ENCODE assay signal across 8 cellular contexts in genomic region chr9:90774682-90775081, GRCh38. TPM values are rescaled to one million over a fixed set of nuclear protein-coding genes. Genes with fewer than 3 reads are reported as not detected.
A peak's percentile ranks its signal among the peaks of the same experiment; 100 is the strongest.
DNase-seq lines count a peak whose midpoint lies in the region; ATAC-seq and TF ChIP-seq lines count a peak whose summit lies in the region.

No MANE protein-coding gene starts in this region.

- H3F3A ChIP-seq in GM23338 (replicated peaks; ENCODE audit: low read depth) = no peaks in the 10 kb centered on the region

- H3K27me3 Mint-ChIP-seq in GM23338 (ENCODE audit: insufficient read depth, low read depth, poor library complexity) = peaks cover 2% of the 10 kb centered on the region
- no peaks in the 10 kb centered on the region for H3K27me3 Mint-ChIP-seq in activated naive CD4-positive, alpha-beta T cell treated with anti-CD3 and anti-CD28 coated beads for 36 hours (ENCODE audit: low read depth)

- H3K36me3 ChIP-seq in GM23338 (ENCODE audit: insufficient read depth) (no peaks in the 10 kb centered on the region), left lung (no peaks in the 10 kb centered on the region)

- peaks cover 8% of the 10 kb centered on the region for H3K9me3 Mint-ChIP-seq in GM23338
- H3K9me3 Mint-ChIP-seq in activated naive CD4-positive, alpha-beta T cell treated with anti-CD3 and anti-CD28 coated beads for 36 hours = no peaks in the 10 kb centered on the region

- ATAC-seq in GM18867 (IDR thresholded peaks at IDR 0.05; ENCODE audit: unreplicated experiment) (peak; percentile 80), GM23338 (peak; percentile 36; the same call in 1 of the 3 replicates), left lung (peak; percentile 62), SK-N-SH treated with all-trans-retinoic acid at 6 μM for 48 hours (no peak)

- H3K9me2 ChIP-seq in GM23338 (ENCODE audit: insufficient read depth) = no peaks in the 10 kb centered on the region

- TF ChIP-seq POLR2A in lower leg skin (IDR thresholded peaks at IDR 0.05) = no peak

- CTCF ChIA-PET in activated naive CD4-positive, alpha-beta T cell treated with anti-CD3 and anti-CD28 coated beads for 36 hours (lab: Charles Lee) = no interaction called here

- intact Hi-C loops in left lung (cut with DNase I) = no loop called here
- intact Hi-C loops in activated naive CD4-positive, alpha-beta T cell treated with anti-CD3 and anti-CD28 coated beads for 36 hours (cut with micrococcal nuclease) = no loop called here
- intact Hi-C loops in lower leg skin (cut with DNase I; ENCODE audit: low total_unique reads) = loop anchor here (5.0 kb wide), 1 partner anchor 98 kb away; no protein-coding TSS in a partner anchor

- no peaks in the 10 kb centered on the region for H3K9me3 ChIP-seq in left lung

- no peaks in the 10 kb centered on the region for H3K79me2 ChIP-seq in GM23338 (replicated peaks; ENCODE audit: insufficient read depth)

- WGBS in lower leg skin, 2 donors = 63 to 74% methylated on average over 3 of the region's 3 CpGs

- H3K27ac Mint-ChIP-seq in GM23338 = no peak overlapping the region
- no peak overlapping the region for H3K27ac Mint-ChIP-seq in activated naive CD4-positive, alpha-beta T cell treated with anti-CD3 and anti-CD28 coated beads for 36 hours

- peaks cover 10% of the 10 kb centered on the region for H3K4me1 Mint-ChIP-seq in GM23338
- H3K4me1 Mint-ChIP-seq in activated naive CD4-positive, alpha-beta T cell treated with anti-CD3 and anti-CD28 coated beads for 36 hours (ENCODE audit: low read depth) = no peaks in the 10 kb centered on the region

- H3K4me1 ChIP-seq in GM23338 (ENCODE audit: insufficient read depth) (peaks cover 13% of the 10 kb centered on the region), left lung (peaks cover 0 to 28% of the 10 kb centered on the region in 2 donors)

- no peak overlapping the region for H3K4me3 Mint-ChIP-seq in GM23338
- no peak overlapping the region for H3K4me3 Mint-ChIP-seq in activated naive CD4-positive, alpha-beta T cell treated with anti-CD3 and anti-CD28 coated beads for 36 hours

- H3K4me3 ChIP-seq in GM23338 (no peak overlapping the region), LNCaP clone FGC (ENCODE audit: low read depth, low read length) (no peak overlapping the region), left lung (no peak overlapping the region), lower leg skin (ENCODE audit: low read depth, poor library complexity, severe bottlenecking) (no peak overlapping the region)

- H4K20me1 ChIP-seq in GM23338 (replicated peaks; ENCODE audit: insufficient read depth) = no peaks in the 10 kb centered on the region

- no peaks in the 10 kb centered on the region for H3K27me3 ChIP-seq in GM23338 (ENCODE audit: insufficient read depth)
- no peaks in the 10 kb centered on the region for H3K27me3 ChIP-seq in left lung

- peaks cover 7% of the 10 kb centered on the region for H3K36me3 Mint-ChIP-seq in GM23338 (ENCODE audit: low read depth)
- no peaks in the 10 kb centered on the region for H3K36me3 Mint-ChIP-seq in activated naive CD4-positive, alpha-beta T cell treated with anti-CD3 and anti-CD28 coated beads for 36 hours (ENCODE audit: low read depth)

- no peak overlapping the region for H3K27ac ChIP-seq in GM23338 (ENCODE audit: low read depth)
- no peak overlapping the region for H3K27ac ChIP-seq in left lung

- no peak overlapping the region for H3K4me2 ChIP-seq in GM23338

- no peak overlapping the region for H2AFZ ChIP-seq in GM23338

- TF ChIP-seq CTCF in GM23338 (conservative IDR thresholded peaks at IDR 0.05; ENCODE audit: low read depth in 2 of 2) (peak in 1 of 2 experiments; percentile 54; a peak in 2 of 4 replicates), LNCaP clone FGC (IDR thresholded peaks at IDR 0.05; ENCODE audit: control insufficient read depth, extremely low read depth, insufficient read depth) (peak; percentile 36; the same call in 1 of the 2 replicates), left lung (IDR thresholded peaks at IDR 0.05) (no peak), lower leg skin (IDR thresholded peaks at IDR 0.05) (no peak)

- peak; percentile 10 for DNase-seq in GM23338 (ENCODE audit: low spot score)
- no peak for DNase-seq in LNCaP clone FGC (ENCODE audit: low read depth)
- no peak for DNase-seq in left lung
- no peak for DNase-seq in effector CD8-positive, alpha-beta T cell (lab: John Stamatoyannopoulos, UW)
- no peak for DNase-seq in activated naive CD4-positive, alpha-beta T cell treated with anti-CD3 and anti-CD28 coated beads for 36 hours
- no peak for DNase-seq in lower leg skin (ENCODE audit: low spot score in 2 of 2)

TF ChIP-seq in GM23338, 12 proteins besides CTCF, POLR2A, EP300 and RAD21 (continues in another document):
- TF ChIP-seq STAT1 (IDR thresholded peaks at IDR 0.05; ENCODE audit: unreplicated experiment) (no peak), POLR2AphosphoS5 (IDR thresholded peaks at IDR 0.05; ENCODE audit: low read depth) (no peak), CREB1 (CRISPR knock-in tag; IDR thresholded peaks at IDR 0.05; ENCODE audit: low read depth) (no peak), EZH2 (IDR thresholded peaks at IDR 0.05; ENCODE audit: low read depth, unreplicated experiment) (no peak), EZH2phosphoT487 (IDR thresholded peaks at IDR 0.05; ENCODE audit: unreplicated experiment) (no peak), JUNB (IDR thresholded peaks at IDR 0.05; ENCODE audit: unreplicated experiment) (no peak), ZNF331 (CRISPR knock-in tag; IDR thresholded peaks at IDR 0.05; ENCODE audit: low read depth) (no peak), ZNF114 (CRISPR knock-in tag; IDR thresholded peaks at IDR 0.05) (no peak), ETS1 (IDR thresholded peaks at IDR 0.05) (no peak)

TF ChIP-seq in SK-N-SH treated with all-trans-retinoic acid at 6 μM for 48 hours, 23 proteins besides CTCF, POLR2A, EP300 and RAD21 (continues in another document):
- TF ChIP-seq ZFP3 (CRISPR knock-in tag; IDR thresholded peaks at IDR 0.05) (no peak), TSHZ2 (CRISPR knock-in tag; IDR thresholded peaks at IDR 0.05) (no peak), PPARA (CRISPR knock-in tag; IDR thresholded peaks at IDR 0.05; ENCODE audit: borderline replicate concordance) (no peak), ZFP30 (CRISPR knock-in tag; IDR thresholded peaks at IDR 0.05) (no peak), ZNF565 (CRISPR knock-in tag; conservative IDR thresholded peaks at IDR 0.05; ENCODE audit: low read depth) (no peak), CSDC2 (CRISPR knock-in tag; IDR thresholded peaks at IDR 0.05) (no peak), RARB (CRISPR knock-in tag; IDR thresholded peaks at IDR 0.05) (no peak), ZNF70 (CRISPR knock-in tag; IDR thresholded peaks at IDR 0.05) (no peak), SNAI2 (CRISPR knock-in tag; IDR thresholded peaks at IDR 0.05) (no peak), ZNF8 (CRISPR knock-in tag; IDR thresholded peaks at IDR 0.05) (no peak), PATZ1 (CRISPR knock-in tag; IDR thresholded peaks at IDR 0.05; ENCODE audit: borderline replicate concordance) (no peak), ZC3H10 (CRISPR knock-in tag; IDR thresholded peaks at IDR 0.05) (no peak)

RNA-seq across cellular contexts. Expression of gene SYK, which starts 26.9 kb away (rescaled TPM):
- total RNA-seq in GM23338 (2014; rRNA removed; shearing (Covaris generic)) = 5.4 and 5.8 TPM in 2 replicates
- 1.5 and 2.2 TPM in 2 replicates for polyA plus RNA-seq in GM23338 (2016; fragmentation: Nextera tagmentation; extraction: Ambion mirVana)
- total RNA-seq in left lung = 10 to 100 TPM; 49.7 to 91.8 TPM
- under 1 TPM; 0.07 to 0.19 TPM for total RNA-seq in activated naive CD4-positive, alpha-beta T cell treated with anti-CD3 and anti-CD28 coated beads for 36 hours
- 10 to 100 TPM; 17.9 to 26.2 (median 23.2) TPM for total RNA-seq in lower leg skin
